ENCODE assay signal across 1 cellular context in genomic region chr12:67647547-67648305, GRCh38.
A peak's percentile ranks its signal among the peaks of the same experiment; 100 is the strongest.
TF ChIP-seq lines count a peak whose summit lies in the region.

No MANE protein-coding gene starts in this region.

TF ChIP-seq in HepG2, 621 proteins besides CTCF, POLR2A, EP300 and RAD21 (continued from another document):
- TF ChIP-seq GTF3A (CRISPR knock-in tag; conservative IDR thresholded peaks at IDR 0.05) (no peak), ZNF563 (CRISPR knock-in tag; IDR thresholded peaks at IDR 0.05) (no peak), ZNF75D (CRISPR knock-in tag; IDR thresholded peaks at IDR 0.05; ENCODE audit: borderline replicate concordance) (no peak), ZBTB7A (CRISPR knock-in tag; IDR thresholded peaks at IDR 0.05) (no peak), ZNF138 (CRISPR knock-in tag; IDR thresholded peaks at IDR 0.05; ENCODE audit: low read depth) (no peak), ZBTB3 (CRISPR knock-in tag; IDR thresholded peaks at IDR 0.05; ENCODE audit: borderline replicate concordance, low read depth) (no peak), ZNF768 (CRISPR knock-in tag; IDR thresholded peaks at IDR 0.05) (no peak), FOXO1 (CRISPR knock-in tag; IDR thresholded peaks at IDR 0.05) (no peak), MLXIP (CRISPR knock-in tag; IDR thresholded peaks at IDR 0.05; ENCODE audit: borderline replicate concordance) (no peak), ZNF331 (CRISPR knock-in tag; IDR thresholded peaks at IDR 0.05) (no peak), ZSCAN9 (CRISPR knock-in tag; IDR thresholded peaks at IDR 0.05; ENCODE audit: borderline replicate concordance) (no peak), ZSCAN5A (CRISPR knock-in tag; IDR thresholded peaks at IDR 0.05; ENCODE audit: borderline replicate concordance) (peak; percentile 48; the same call in 1 of the 2 replicates)
- TF ChIP-seq, protein P1, sequence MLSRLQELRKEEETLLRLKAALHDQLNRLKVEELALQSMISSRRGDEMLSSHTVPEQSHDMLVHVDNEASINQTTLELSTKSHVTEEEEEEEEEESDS (CRISPR knock-in tag; IDR thresholded peaks at IDR 0.05; ENCODE audit: borderline replicate concordance): no peak
